Comparison of ENCODE assay signal across 21 cellular contexts in genomic region chr2:211416373-211416772, GRCh38.
DNase-seq lines count a peak whose midpoint lies in the region; ATAC-seq, FAIRE-seq and TF ChIP-seq lines count a peak whose summit lies in the region.
"Had no signal": no experiment of that assay in that cellular context is flagged by ENCODE, and none has a peak within 500 bp of the region (broad histone marks: within the 10 kb centered on the region; RNA-seq: fewer than 3 reads in every experiment).

No MANE protein-coding gene starts in this region.

- FAIRE-seq in HepG2 (lab: Jason Lieb, UNC): no peak
- FAIRE-seq: GM12878 had no signal

- H3K9me3 ChIP-seq in HepG2 (ENCODE audit: low read length) (peaks cover 4% of the 10 kb centered on the region; the same call in 1 of the 2 replicates), right lobe of liver (no peaks in the 10 kb centered on the region)

- TF ChIP-seq POLR2A in HepG2 (IDR thresholded peaks at IDR 0.05; ENCODE audit: insufficient read depth in 1 of 2, low read depth in 2 of 2, low read length in 2 of 2) (no peak), right lobe of liver (IDR thresholded peaks at IDR 0.05) (no peak)

- H4K20me1 ChIP-seq in HepG2 (ENCODE audit: insufficient read depth, low read length): no peaks in the 10 kb centered on the region
- H4K20me1 ChIP-seq: BLaER1 treated with 17β-estradiol and CSF1 and Interleukin-3, amounts not matched to agents 10 nM and 100 nM had no signal

- DNase-seq in HepG2 (ENCODE audit: low spot score) (no peak), right lobe of liver (no peak), NCI-H69 (lab: John Stamatoyannopoulos, UW) (peak; percentile 21), iPS-NIHi11 (ENCODE audit: low spot score) (no peak), caudate nucleus (lab: John Stamatoyannopoulos, UW) (no peak), SKM-1 treated with dmso at 0.1 percent for 144 hours (lab: John Stamatoyannopoulos, UW; ENCODE audit: unreplicated experiment) (no peak)
- DNase-seq: 8988T; CD8-positive, alpha-beta T cell; COR-L47; DMS 273 treated with DMSO at 0.1 percent for 48 hours; DMS53; DND-41; EL; GOT3; H7; HFFc6 had no signal

- no peak for ATAC-seq in HepG2
- ATAC-seq in right lobe of liver: no peak
- ATAC-seq in SK-N-SH treated with all-trans-retinoic acid at 6 μM for 48 hours: no peak
- ATAC-seq: CD8-positive, alpha-beta T cell; GM12878; HCT116 had no signal

- H3K4me1 ChIP-seq in HepG2 (ENCODE audit: insufficient read depth, low read length): no peaks in the 10 kb centered on the region
- no peaks in the 10 kb centered on the region for H3K4me1 ChIP-seq in right lobe of liver
- H3K4me1 ChIP-seq: BLaER1 treated with 17β-estradiol and CSF1 and Interleukin-3, amounts not matched to agents 10 nM and 100 nM had no signal

- no TSS peak for BruUV-seq in HepG2 (replicated peaks; lab: Mats Ljungman, UMichigan)

- TF ChIP-seq EP300 in HepG2 (IDR thresholded peaks at IDR 0.05; ENCODE audit: low read depth in 2 of 2, low read length in 2 of 2): no peak
- no peak for TF ChIP-seq EP300 in HepG2 (CRISPR knock-in tag; IDR thresholded peaks at IDR 0.05; ENCODE audit: borderline replicate concordance)

- TF ChIP-seq CTCF in HepG2 (CRISPR knock-in tag; IDR thresholded peaks at IDR 0.05): no peak
- TF ChIP-seq CTCF in right lobe of liver (IDR thresholded peaks at IDR 0.05): no peak

- no peak for TF ChIP-seq RAD21 in HepG2 (CRISPR knock-in tag; IDR thresholded peaks at IDR 0.05)

- POLR2A ChIA-PET in HepG2 (lab: Yijun Ruan, JAX): no interaction called here

- CTCF ChIA-PET in HepG2 (lab: Yijun Ruan, JAX; ENCODE audit: low intra/inter-chr PET ratio, low total read pairs): no interaction called here

- H3K27ac ChIP-seq in HepG2 (ENCODE audit: extremely low read length, insufficient read depth, low read length) (no peak overlapping the region), right lobe of liver (no peak overlapping the region), caudate nucleus (ENCODE audit: low read depth, low read length) (no peak overlapping the region)
- H3K27ac ChIP-seq: BLaER1 treated with 17β-estradiol and CSF1 and Interleukin-3, amounts not matched to agents 10 nM and 100 nM; HL-60 had no signal

- H3K36me3 ChIP-seq in HepG2 (replicated peaks in 1 of 2; ENCODE audit: control insufficient read depth in 1 of 2, insufficient read depth in 2 of 2, low read length in 2 of 2): no peaks in the 10 kb centered on the region
- no peaks in the 10 kb centered on the region for H3K36me3 ChIP-seq in right lobe of liver
- H3K36me3 ChIP-seq: BLaER1 treated with 17β-estradiol and CSF1 and Interleukin-3, amounts not matched to agents 10 nM and 100 nM had no signal

- intact Hi-C loops in HepG2 (cut with micrococcal nuclease; ENCODE audit: unreplicated experiment) (no loop called here), right lobe of liver (cut with DNase I) (no loop called here)

- no peak overlapping the region for H3K4me3 ChIP-seq in HepG2 (replicated peaks in 1 of 3; ENCODE audit: insufficient read depth in 1 of 3, low read depth in 2 of 3, low read length in 3 of 3)
- no peak overlapping the region for H3K4me3 ChIP-seq in right lobe of liver
- H3K4me3 ChIP-seq: BLaER1 treated with 17β-estradiol and CSF1 and Interleukin-3, amounts not matched to agents 10 nM and 100 nM; GM12878 had no signal

- H3K4me2 ChIP-seq in HepG2 (ENCODE audit: low read depth, low read length): no peak overlapping the region
- H3K4me2 ChIP-seq: BLaER1 treated with 17β-estradiol and CSF1 and Interleukin-3, amounts not matched to agents 10 nM and 100 nM had no signal

- no peak overlapping the region for H2AFZ ChIP-seq in HepG2 (ENCODE audit: low read length)

- no peaks in the 10 kb centered on the region for H3K27me3 ChIP-seq in HepG2 (ENCODE audit: control insufficient read depth in 1 of 2, insufficient read depth in 2 of 2, low read length in 2 of 2)
- H3K27me3 ChIP-seq in right lobe of liver: no peaks in the 10 kb centered on the region
- H3K27me3 ChIP-seq: BLaER1 treated with 17β-estradiol and CSF1 and Interleukin-3, amounts not matched to agents 10 nM and 100 nM had no signal

- in situ Hi-C loops in HepG2 (cut with HindIII; ENCODE audit: extremely low pct_ligation_motif_present, low pct_unique_long_range_greater_than_20kb): no loop called here

- no peak overlapping the region for H3K9ac ChIP-seq in HepG2 (ENCODE audit: insufficient read depth, low read depth, low read length)
- H3K9ac ChIP-seq: BLaER1 treated with 17β-estradiol and CSF1 and Interleukin-3, amounts not matched to agents 10 nM and 100 nM had no signal

- H3K79me2 ChIP-seq in HepG2 (ENCODE audit: insufficient read depth, low read length): no peaks in the 10 kb centered on the region

- WGBS in HepG2 (ENCODE audit: low lambda C conversion rate): 11% methylated on average over 2 of the region's 2 CpGs
- 61% methylated on average over 2 of the region's 2 CpGs for WGBS in right lobe of liver (ENCODE audit: insufficient coverage, low coverage, low lambda C conversion rate, missing lambda C conversion rate)

TF ChIP-seq in HepG2, 621 proteins besides CTCF, POLR2A, EP300 and RAD21:
- peak; percentile 87 for TF ChIP-seq ZNF792 (CRISPR knock-in tag; IDR thresholded peaks at IDR 0.05)
- no peak for TF ChIP-seq FOSL2 (CRISPR knock-in tag; IDR thresholded peaks at IDR 0.05)
- TF ChIP-seq ZNF563 (CRISPR knock-in tag; IDR thresholded peaks at IDR 0.05): no peak
- no peak for TF ChIP-seq NFKB2 (CRISPR knock-in tag; IDR thresholded peaks at IDR 0.05; ENCODE audit: borderline replicate concordance)
- TF ChIP-seq E2F5 (CRISPR knock-in tag; conservative IDR thresholded peaks at IDR 0.05): no peak
- TF ChIP-seq RARG (CRISPR knock-in tag; IDR thresholded peaks at IDR 0.05; ENCODE audit: low read depth): no peak
- no peak for TF ChIP-seq MTA1 (CRISPR knock-in tag; IDR thresholded peaks at IDR 0.05; ENCODE audit: borderline replicate concordance)
- no peak for TF ChIP-seq ZNF292 (CRISPR knock-in tag; IDR thresholded peaks at IDR 0.05; ENCODE audit: borderline replicate concordance, low read depth)
- no peak for TF ChIP-seq PRPF4 (IDR thresholded peaks at IDR 0.05; ENCODE audit: low read depth, low read length, poor library complexity, severe bottlenecking)
TF ChIP-seq in HepG2: peak in this region for 1.

TF ChIP-seq in SK-N-SH treated with all-trans-retinoic acid at 6 μM for 48 hours, 23 proteins besides CTCF, POLR2A, EP300 and RAD21:
- TF ChIP-seq TCF4 (CRISPR knock-in tag; IDR thresholded peaks at IDR 0.05; ENCODE audit: borderline replicate concordance) (peak; percentile 19; the same call in 1 of the 2 replicates), POU6F1 (CRISPR knock-in tag; IDR thresholded peaks at IDR 0.05; ENCODE audit: borderline replicate concordance, low read depth) (no peak)
TF ChIP-seq in SK-N-SH treated with all-trans-retinoic acid at 6 μM for 48 hours: peak in this region for 1.
